ENCODE assay signal across 8 cellular contexts in the genomic region with DNA sequence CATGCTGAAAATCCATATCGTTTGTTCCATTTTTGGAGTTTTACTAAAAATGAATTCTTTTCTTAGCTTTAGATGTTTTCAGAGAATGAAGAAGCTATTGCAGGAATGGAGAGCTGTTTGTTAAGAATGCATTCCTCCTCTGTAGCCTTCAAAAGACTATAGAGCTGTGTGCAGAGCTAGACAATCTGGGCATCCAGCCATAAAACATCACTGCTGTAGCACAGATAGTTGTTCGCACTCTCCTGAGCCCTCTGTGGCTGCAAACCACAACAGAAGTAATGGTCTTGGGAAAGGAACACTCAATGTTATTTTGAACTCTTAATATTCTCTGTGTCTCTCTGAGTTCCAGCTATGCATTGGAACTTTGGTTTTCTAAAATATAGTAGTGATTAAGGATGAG. TPM values are rescaled to one million over a fixed set of nuclear protein-coding genes. Genes with fewer than 3 reads are reported as not detected.
DNase-seq lines count a peak whose midpoint lies in the region; ATAC-seq and TF ChIP-seq lines count a peak whose summit lies in the region.

No MANE protein-coding gene starts in this region.

- H3K36me3 ChIP-seq in gastroesophageal sphincter: no peaks in the 10 kb centered on the region

- peak; percentile 8 for ATAC-seq in activated CD8-positive, alpha-beta T cell treated with anti-CD3 and anti-CD28 coated beads, Interleukin-2, amount 10 ng/mL, durations not matched to agents 7 days and 5 days
- ATAC-seq in gastroesophageal sphincter: no peak
- ATAC-seq in HG02678 (IDR thresholded peaks at IDR 0.05; ENCODE audit: unreplicated experiment): no peak
- ATAC-seq in GM18873 (IDR thresholded peaks at IDR 0.05; ENCODE audit: low FRiP score, unreplicated experiment): no peak

- no peak for TF ChIP-seq POLR2A in gastroesophageal sphincter (IDR thresholded peaks at IDR 0.05)

- no peaks in the 10 kb centered on the region for H3K9me3 Mint-ChIP-seq in activated CD8-positive, alpha-beta T cell treated with anti-CD3 and anti-CD28 coated beads, Interleukin-2, amount 10 ng/mL, durations not matched to agents 7 days and 5 days (ENCODE audit: insufficient read depth)

- no peak overlapping the region for H3K4me3 Mint-ChIP-seq in activated CD8-positive, alpha-beta T cell treated with anti-CD3 and anti-CD28 coated beads, Interleukin-2, amount 10 ng/mL, durations not matched to agents 7 days and 5 days

- 4 to 9% methylated on average over 2 of the region's 2 CpGs for WGBS in gastroesophageal sphincter (ENCODE audit: low coverage in 1 of 2), 2 donors

- H3K4me1 Mint-ChIP-seq in activated CD8-positive, alpha-beta T cell treated with anti-CD3 and anti-CD28 coated beads, Interleukin-2, amount 10 ng/mL, durations not matched to agents 7 days and 5 days (ENCODE audit: low read depth): peaks cover 52% of the 10 kb centered on the region

- DNase-seq in DMS79 (lab: John Stamatoyannopoulos, UW) (peak; percentile 36), NCI-H2029 (lab: John Stamatoyannopoulos, UW) (peak; percentile 18), NCI-H524 treated with DMSO at 0.1 percent for 48 hours (lab: John Stamatoyannopoulos, UW) (no peak)
- peak; percentile 45 for DNase-seq in activated CD8-positive, alpha-beta T cell treated with anti-CD3 and anti-CD28 coated beads, Interleukin-2, amount 10 ng/mL, durations not matched to agents 7 days and 5 days
- peak; percentile 42 for DNase-seq in stimulated activated CD8-positive, alpha-beta memory T cell treated with anti-CD3 and anti-CD28 coated beads, Interleukin-4, amount 100 ng/mL, for 48 hours

- no peaks in the 10 kb centered on the region for H3K9me3 ChIP-seq in gastroesophageal sphincter

- no peaks in the 10 kb centered on the region for H3K27me3 ChIP-seq in gastroesophageal sphincter

- H3K4me3 ChIP-seq in gastroesophageal sphincter: no peak overlapping the region

- peak overlapping the region in 3 of 4 donors; percentile 30 to 60 (median 59) for H3K27ac ChIP-seq in gastroesophageal sphincter

- no peak for TF ChIP-seq CTCF in gastroesophageal sphincter (IDR thresholded peaks at IDR 0.05)

- POLR2A ChIA-PET in activated CD8-positive, alpha-beta T cell treated with anti-CD3 and anti-CD28 coated beads, Interleukin-2, amount 10 ng/mL, durations not matched to agents 7 days and 5 days (lab: Charles Lee): no interaction called here

- peaks cover 28 to 85% (median 33%) of the 10 kb centered on the region in 3 donors for H3K4me1 ChIP-seq in gastroesophageal sphincter

- no peak for TF ChIP-seq EP300 in gastroesophageal sphincter (IDR thresholded peaks at IDR 0.05)

- H3K27me3 Mint-ChIP-seq in activated CD8-positive, alpha-beta T cell treated with anti-CD3 and anti-CD28 coated beads, Interleukin-2, amount 10 ng/mL, durations not matched to agents 7 days and 5 days (ENCODE audit: low read depth): no peaks in the 10 kb centered on the region

- H3K27ac Mint-ChIP-seq in activated CD8-positive, alpha-beta T cell treated with anti-CD3 and anti-CD28 coated beads, Interleukin-2, amount 10 ng/mL, durations not matched to agents 7 days and 5 days: no peak overlapping the region

- CTCF ChIA-PET in activated CD8-positive, alpha-beta T cell treated with anti-CD3 and anti-CD28 coated beads, Interleukin-2, amount 10 ng/mL, durations not matched to agents 7 days and 5 days (lab: Charles Lee): interaction anchor here (0.9 to 3.2 kb wide), 4 partner anchors 9 to 421 kb away, joined by 3 to 20 read pairs (median 5); no protein-coding TSS in a partner anchor

- H3K36me3 Mint-ChIP-seq in activated CD8-positive, alpha-beta T cell treated with anti-CD3 and anti-CD28 coated beads, Interleukin-2, amount 10 ng/mL, durations not matched to agents 7 days and 5 days (ENCODE audit: low read depth): peaks cover 9% of the 10 kb centered on the region

RNA-seq across cellular contexts. Expression of gene TNRC6C, which starts 4.9 kb away (rescaled TPM):
- 10 to 100 TPM; 33.3 to 36.2 TPM for total RNA-seq in activated CD8-positive, alpha-beta T cell treated with anti-CD3 and anti-CD28 coated beads, Interleukin-2, amount 10 ng/mL, durations not matched to agents 7 days and 5 days
- 10 to 100 TPM; 15.8 to 30.3 (median 27.7) TPM for total RNA-seq in gastroesophageal sphincter
